ENCODE assay signal across 9 cellular contexts in the genomic region with DNA sequence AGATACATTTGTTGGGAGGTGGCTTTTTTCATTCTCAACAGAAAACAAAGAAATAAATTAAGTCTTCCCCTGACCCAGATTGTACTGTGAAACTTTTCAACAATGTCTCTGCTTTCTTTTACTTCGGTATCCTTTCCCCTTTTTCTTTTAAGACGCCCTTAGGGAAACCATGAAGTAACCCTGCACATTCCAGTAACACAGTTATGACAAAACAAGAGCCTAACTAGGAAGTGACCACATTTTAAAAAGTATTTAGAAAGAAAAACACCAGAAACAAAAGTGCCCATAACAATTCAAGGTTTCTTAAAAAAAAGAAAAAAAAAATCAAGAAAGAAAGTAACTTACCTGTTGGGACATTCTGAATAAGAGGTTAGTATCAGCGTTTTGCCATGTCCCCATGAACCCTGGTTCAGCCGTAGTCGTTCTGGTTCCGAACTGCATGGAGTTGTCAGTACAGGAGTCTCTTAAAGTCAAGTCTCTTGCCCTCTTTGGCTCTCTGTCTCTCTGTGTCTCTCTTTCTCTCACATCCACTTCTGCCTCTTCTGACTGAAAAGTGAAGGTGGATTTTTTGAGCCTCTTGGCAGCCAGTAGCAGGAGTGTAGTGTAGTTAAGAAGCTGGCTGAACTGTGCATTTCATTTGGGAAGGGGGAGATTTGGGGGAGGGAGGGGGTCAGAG.
DNase-seq lines count a peak whose midpoint lies in the region; ATAC-seq and TF ChIP-seq lines count a peak whose summit lies in the region.
"Had no signal": no experiment of that assay in that cellular context is flagged by ENCODE, and none has a peak within 500 bp of the region (broad histone marks: within the 10 kb centered on the region; RNA-seq: fewer than 3 reads in every experiment).

No MANE protein-coding gene starts in this region.

- DNase-seq in HAP-1 (ENCODE audit: low spot score in 2 of 2) (no peak), amniotic epithelial cell (ENCODE audit: low read depth) (peak; percentile 58), right cardiac atrium (no peak), sigmoid colon (no peak), T1000 (lab: John Stamatoyannopoulos, UW) (no peak), Karpas-422 (no peak)
- no peak for DNase-seq in stimulated activated CD4-positive, alpha-beta T cell treated with anti-CD3 and anti-CD28 coated beads, Interleukin-1b, Interleukin-23, amount 100 ng/mL, for 48 hours
- DNase-seq in activated CD4-positive, alpha-beta T cell treated with anti-CD3 and anti-CD28 coated beads for 36 hours = no peak
- DNase-seq: activated CD4-positive, alpha-beta T cell treated with anti-CD3 and anti-CD28 coated beads, Interleukin-2, amount 50 U/mL, for 4 hours had no signal

- H3K27me3 ChIP-seq in HAP-1 (ENCODE audit: low read depth) (no peaks in the 10 kb centered on the region), right cardiac atrium (ENCODE audit: control insufficient read depth, insufficient read depth) (no peaks in the 10 kb centered on the region), sigmoid colon (no peaks in the 10 kb centered on the region), Karpas-422 (ENCODE audit: low read length) (no peaks in the 10 kb centered on the region)

- H3K9me3 Mint-ChIP-seq in activated CD4-positive, alpha-beta T cell treated with anti-CD3 and anti-CD28 coated beads for 36 hours (ENCODE audit: low read depth) = no peaks in the 10 kb centered on the region

- H3K36me3 ChIP-seq in HAP-1 (replicated peaks) (no peaks in the 10 kb centered on the region), sigmoid colon (no peaks in the 10 kb centered on the region), Karpas-422 (ENCODE audit: insufficient read depth, low read length) (no peaks in the 10 kb centered on the region)

- CTCF ChIA-PET in activated CD4-positive, alpha-beta T cell treated with anti-CD3 and anti-CD28 coated beads for 36 hours (lab: Charles Lee) = no interaction called here

- no peak for TF ChIP-seq POLR2A in sigmoid colon (IDR thresholded peaks at IDR 0.05)

- no peak overlapping the region for H3K4me3 Mint-ChIP-seq in activated CD4-positive, alpha-beta T cell treated with anti-CD3 and anti-CD28 coated beads for 36 hours

- H3K27ac ChIP-seq in right cardiac atrium (ENCODE audit: low read length) = peak overlapping the region; percentile 78
- H3K27ac ChIP-seq in sigmoid colon = peak overlapping the region; percentile 87 to 91 (median 89)
- no peak overlapping the region for H3K27ac ChIP-seq in Karpas-422 (ENCODE audit: low read length)

- no peak overlapping the region for H2AFZ ChIP-seq in Karpas-422 (ENCODE audit: low read length)

- intact Hi-C loops in right cardiac atrium (cut with DNase I) = no loop called here
- intact Hi-C loops in sigmoid colon (cut with DNase I) = loop anchor here (2.0 to 5.0 kb wide), 4 partner anchors 75 to 195 kb away; partner anchors contain the start of gene BNC2
- intact Hi-C loops in activated CD4-positive, alpha-beta T cell treated with anti-CD3 and anti-CD28 coated beads for 36 hours (cut with DNase I, micrococcal nuclease) = no loop called here

- in situ Hi-C loops in HAP-1 (cut with MboI; ENCODE audit: low sequenced_read_pairs) = no loop called here

- H3K36me3 Mint-ChIP-seq in activated CD4-positive, alpha-beta T cell treated with anti-CD3 and anti-CD28 coated beads for 36 hours (ENCODE audit: low read depth) = no peaks in the 10 kb centered on the region

- no peak overlapping the region for H3K27ac Mint-ChIP-seq in activated CD4-positive, alpha-beta T cell treated with anti-CD3 and anti-CD28 coated beads for 36 hours

- H3K4me3 ChIP-seq in HAP-1 (peak overlapping the region; percentile 35), right cardiac atrium (ENCODE audit: low read length) (peak overlapping the region; percentile 85), sigmoid colon (peak overlapping the region; percentile 44 to 63 (median 59)), Karpas-422 (ENCODE audit: low read length) (no peak overlapping the region)

- no peak for TF ChIP-seq EP300 in sigmoid colon (IDR thresholded peaks at IDR 0.05)

- POLR2A ChIA-PET in activated CD4-positive, alpha-beta T cell treated with anti-CD3 and anti-CD28 coated beads for 36 hours (lab: Charles Lee) = no interaction called here

- 29% methylated on average over 6 of the region's 6 CpGs for WGBS in right cardiac atrium
- WGBS in sigmoid colon, 2 donors = 14 to 35% methylated on average over 6 of the region's 6 CpGs

- no peak overlapping the region for H3K9ac ChIP-seq in Karpas-422 (ENCODE audit: low read length)

- TF ChIP-seq CTCF in sigmoid colon (IDR thresholded peaks at IDR 0.05) = no peak

- H3K4me1 Mint-ChIP-seq in activated CD4-positive, alpha-beta T cell treated with anti-CD3 and anti-CD28 coated beads for 36 hours = peaks cover 8% of the 10 kb centered on the region

- H3K9me2 ChIP-seq in Karpas-422 (replicated peaks; ENCODE audit: insufficient read depth, low read length) = no peaks in the 10 kb centered on the region

- ATAC-seq in right cardiac atrium = peak; percentile 7 to 28
- ATAC-seq in activated CD4-positive, alpha-beta T cell treated with anti-CD3 and anti-CD28 coated beads for 36 hours = no peak

- H4K20me1 ChIP-seq in Karpas-422 (ENCODE audit: insufficient read depth, low read depth, low read length) = no peaks in the 10 kb centered on the region

- no peak overlapping the region for H3K4me2 ChIP-seq in Karpas-422 (ENCODE audit: low read depth, low read length, poor library complexity, severe bottlenecking)

- H3K27me3 Mint-ChIP-seq in activated CD4-positive, alpha-beta T cell treated with anti-CD3 and anti-CD28 coated beads for 36 hours = peaks cover 33% of the 10 kb centered on the region

- H3K9me3 ChIP-seq in HAP-1 (no peaks in the 10 kb centered on the region), right cardiac atrium (ENCODE audit: control insufficient read depth, low read length) (no peaks in the 10 kb centered on the region), sigmoid colon (no peaks in the 10 kb centered on the region), Karpas-422 (ENCODE audit: low read length) (no peaks in the 10 kb centered on the region)

- no peaks in the 10 kb centered on the region for H3K79me2 ChIP-seq in Karpas-422 (ENCODE audit: low read length)

- H3K4me1 ChIP-seq in HAP-1 = peaks cover 21% of the 10 kb centered on the region
- no peaks in the 10 kb centered on the region for H3K4me1 ChIP-seq in right cardiac atrium (ENCODE audit: control insufficient read depth, insufficient read depth, low read length)
- peaks cover 0 to 84% (median 46%) of the 10 kb centered on the region in 4 donors for H3K4me1 ChIP-seq in sigmoid colon
- H3K4me1 ChIP-seq in Karpas-422 (ENCODE audit: low read length) = no peaks in the 10 kb centered on the region
